Comparison of ENCODE assay signal across 17 cellular contexts in genomic region chr19:50632151-50632835, GRCh38. TPM values are rescaled to one million over a fixed set of nuclear protein-coding genes. Genes with fewer than 3 reads are reported as not detected.
A peak's percentile ranks its signal among the peaks of the same experiment; 100 is the strongest.
DNase-seq lines count a peak whose midpoint lies in the region; ATAC-seq, FAIRE-seq and TF ChIP-seq lines count a peak whose summit lies in the region.
"Had no signal": no experiment of that assay in that cellular context is flagged by ENCODE, and none has a peak within 500 bp of the region (broad histone marks: within the 10 kb centered on the region; RNA-seq: fewer than 3 reads in every experiment).

No MANE protein-coding gene starts in this region.

- H3K79me2 ChIP-seq in PC-9 (ENCODE audit: low read depth) = no peaks in the 10 kb centered on the region

- no peaks in the 10 kb centered on the region for H3K36me3 ChIP-seq in PC-9 (ENCODE audit: low read depth)

- H3K27me3 ChIP-seq in PC-9 (ENCODE audit: insufficient read depth, low read depth) = peaks cover 88% of the 10 kb centered on the region

- H3F3A ChIP-seq in PC-9 (ENCODE audit: insufficient read depth, low read depth) = no peaks in the 10 kb centered on the region

- no peak for ATAC-seq in HG02852 (IDR thresholded peaks at IDR 0.05; ENCODE audit: unreplicated experiment)

- in situ Hi-C loops in GM13977 (cut with MboI; ENCODE audit: low pct_unique_long_range_greater_than_20kb, low sequenced_read_pairs, unreplicated experiment) = no loop called here

- H3K9me2 ChIP-seq in PC-9 (ENCODE audit: insufficient read depth) = no peaks in the 10 kb centered on the region
- H3K9me2 ChIP-seq: SK-N-SH had no signal

- H3K4me2 ChIP-seq in PC-9 = no peak overlapping the region
- H3K4me2 ChIP-seq: SK-N-SH had no signal

- no peak overlapping the region for H3K4me3 ChIP-seq in PC-9
- no peak overlapping the region for H3K4me3 ChIP-seq in cardiac fibroblast (replicated peaks in 1 of 2; ENCODE audit: low read depth in 2 of 2, low read length in 2 of 2)

- peaks cover 11% of the 10 kb centered on the region for H3K9me3 ChIP-seq in PC-9 (ENCODE audit: insufficient read depth, low read depth)
- H3K9me3 ChIP-seq: SK-N-SH had no signal

- BruUV-seq in PC-9 (replicated peaks; lab: Mats Ljungman, UMichigan) = no TSS peak

- no peaks in the 10 kb centered on the region for H3K4me1 ChIP-seq in PC-9 (replicated peaks; ENCODE audit: insufficient read depth)

- H3K27ac ChIP-seq in PC-9 = no peak overlapping the region

- POLR2A ChIA-PET in PC-9 (lab: Charles Lee; ENCODE audit: unreplicated experiment) = no interaction called here

- FAIRE-seq in frontal cortex (lab: Jason Lieb, UNC) = no peak

- TF ChIP-seq CTCF in GM13977 (IDR thresholded peaks at IDR 0.05; ENCODE audit: extremely low read depth, insufficient read depth, missing control alignments) (peak; percentile 19), PC-9 (conservative IDR thresholded peaks at IDR 0.05) (peak; percentile 25; the same call in 1 of the 2 replicates), cardiac fibroblast (IDR thresholded peaks at IDR 0.05; ENCODE audit: low read depth, low read length) (peak; percentile 2)

- no peaks in the 10 kb centered on the region for H4K20me1 ChIP-seq in PC-9 (ENCODE audit: insufficient read depth)

- intact Hi-C loops in PC-9 (cut with micrococcal nuclease; ENCODE audit: unreplicated experiment) = no loop called here

- H2AFZ ChIP-seq in PC-9 = no peak overlapping the region

- CTCF ChIA-PET in PC-9 (lab: Charles Lee) = no interaction called here

- DNase-seq in GM13977 (ENCODE audit: low spot score) (no peak), PC-9 (no peak), cardiac fibroblast (ENCODE audit: low read depth in 2 of 2) (no peak), activated T-cell treated with anti-CD3 and anti-CD28 coated beads for 4 hours (no peak), frontal cortex (ENCODE audit: low spot score in 2 of 2) (no peak)
- DNase-seq in effector CD8-positive, alpha-beta T cell (lab: John Stamatoyannopoulos, UW) = no peak
- DNase-seq: CD4-positive, alpha-beta T cell; NCI-H1417 treated with DMSO at 0.1 percent for 48 hours; NCI-H2029; NCI-H2171 treated with DMSO at 0.1 percent for 48 hours; NCI-H748 treated with DMSO at 0.1 percent for 48 hours; Right ventricle myocardium superior; SK-N-SH had no signal

RNA-seq across cellular contexts. Expression of gene SYT3, which starts 7.4 kb away (rescaled TPM):
- total RNA-seq in PC-9 (2021) (not detected in 2 replicates), frontal cortex (20.4 TPM)
- total RNA-seq: CD4-positive, alpha-beta T cell; HT-29; T-helper 1 cell treated with Interleukin-12 subunit alpha and Interleukin-12 subunit beta and Interleukin-4 antibody, amounts not matched to agents 30 ng/mL and 1 ng/mL, for 36 hours had no signal

RNA-seq across cellular contexts. Expression of gene C19orf81, which starts 17.0 kb away (rescaled TPM):
- total RNA-seq in PC-9 (2021) (not detected in 2 replicates), frontal cortex (not detected)
- total RNA-seq: B cell; CD4-positive, alpha-beta T cell; HT-29; T-helper 1 cell treated with Interleukin-12 subunit alpha and Interleukin-12 subunit beta and Interleukin-4 antibody, amounts not matched to agents 30 ng/mL and 1 ng/mL, for 36 hours had no signal

Comparison
In these comparisons a context has a peak if more than half of its experiments do, and no peak if none do; other contexts are left out.
1. RNA of gene SYT3, which starts 7.4 kb away (total RNA-seq): 20.4 TPM in frontal cortex (single experiment); not detected in PC-9; every median in the first group is over 10 times any median in the second.
2. Peak in every context shown above with its lines, with median percentiles within 50 percentile points of each other: CTCF ChIP-seq.